Comparison of ENCODE assay signal across 8 cellular contexts in the genomic region with DNA sequence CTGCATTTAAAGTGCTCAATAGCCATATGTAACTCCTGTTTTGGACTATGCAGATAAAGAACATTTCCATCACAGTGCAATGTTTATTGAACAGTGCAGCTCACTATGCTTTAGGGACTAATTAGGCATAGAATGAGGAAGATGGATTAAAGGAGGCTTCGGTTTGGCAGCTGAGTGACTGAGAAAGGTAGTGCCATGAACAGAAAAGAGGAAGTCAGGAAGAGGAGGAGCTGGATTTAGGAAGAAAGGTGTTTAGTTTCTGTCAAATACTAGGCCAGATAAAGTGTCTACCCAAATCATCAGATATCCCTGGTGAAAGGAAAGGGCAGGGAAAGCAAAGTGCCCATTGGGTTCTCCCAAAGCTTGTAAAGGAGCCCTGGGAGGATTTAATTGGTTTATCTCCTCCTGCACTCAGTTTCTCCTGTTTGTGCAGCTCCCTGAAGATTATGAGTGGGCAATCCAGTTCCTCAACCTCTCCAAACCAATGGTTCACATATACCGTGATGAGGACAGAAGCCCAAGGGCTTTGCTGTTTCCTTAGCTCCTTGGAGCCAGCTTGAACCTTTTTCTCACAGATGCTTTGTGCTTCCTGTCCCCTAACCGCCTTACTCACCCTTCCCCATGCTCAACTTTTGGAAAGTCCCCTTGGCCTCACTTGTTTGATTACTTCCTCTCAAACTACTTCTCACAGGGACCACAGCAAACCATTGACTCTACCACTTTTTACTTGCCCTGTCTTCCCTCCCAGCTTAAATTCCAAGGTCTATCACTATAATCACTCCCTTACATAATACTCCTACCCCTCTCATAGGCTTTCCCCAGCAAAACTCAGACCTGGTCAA. TPM values are rescaled to one million over a fixed set of nuclear protein-coding genes. Genes with fewer than 3 reads are reported as not detected.
A peak's percentile ranks its signal among the peaks of the same experiment; 100 is the strongest.
DNase-seq lines count a peak whose midpoint lies in the region; ATAC-seq and TF ChIP-seq lines count a peak whose summit lies in the region.

No MANE protein-coding gene starts in this region.

- H3K36me3 ChIP-seq in esophagus (ENCODE audit: control insufficient read depth in 2 of 2, insufficient read depth in 2 of 2, low read length in 1 of 2) (no peaks in the 10 kb centered on the region), prostate gland (no peaks in the 10 kb centered on the region), brain microvascular endothelial cell (replicated peaks) (no peaks in the 10 kb centered on the region)

- intact Hi-C loops in prostate gland (cut with DNase I): no loop called here

- ATAC-seq in GM18511 (IDR thresholded peaks at IDR 0.05; ENCODE audit: unreplicated experiment) (peak; percentile 54), HG02763 (IDR thresholded peaks at IDR 0.05; ENCODE audit: unreplicated experiment) (peak; percentile 39)

- no peaks in the 10 kb centered on the region for H3K4me1 ChIP-seq in esophagus (ENCODE audit: control insufficient read depth in 2 of 2, insufficient read depth in 2 of 2, low read length in 1 of 2)
- H3K4me1 ChIP-seq in prostate gland (replicated peaks): no peaks in the 10 kb centered on the region

- peak; percentile 27 for DNase-seq in RPMI8226
- DNase-seq in DMS53 (lab: John Stamatoyannopoulos, UW): no peak
- no peak for DNase-seq in prostate gland (ENCODE audit: low spot score)
- DNase-seq in GM03348 (ENCODE audit: low spot score): no peak
- no peak for DNase-seq in brain microvascular endothelial cell

- H3K9me3 ChIP-seq in esophagus (ENCODE audit: control insufficient read depth in 2 of 2, insufficient read depth in 1 of 2, low read depth in 1 of 2, low read length in 1 of 2): no peaks in the 10 kb centered on the region
- no peaks in the 10 kb centered on the region for H3K9me3 ChIP-seq in prostate gland

- TF ChIP-seq POLR2A in prostate gland (IDR thresholded peaks at IDR 0.05): no peak

- H3K27ac ChIP-seq in esophagus (ENCODE audit: low read depth in 2 of 2, low read length in 1 of 2): peak overlapping the region; percentile 28 to 40
- no peak overlapping the region for H3K27ac ChIP-seq in prostate gland
- H3K27ac ChIP-seq in brain microvascular endothelial cell: no peak overlapping the region

- WGBS in esophagus, 2 donors: 44 to 45% methylated on average over 3 of the region's 3 CpGs
- WGBS in prostate gland: 76% methylated on average over 3 of the region's 3 CpGs

- TF ChIP-seq CTCF in prostate gland (IDR thresholded peaks at IDR 0.05) (no peak), brain microvascular endothelial cell (IDR thresholded peaks at IDR 0.05; ENCODE audit: low read depth, low read length, missing control alignments) (no peak)

- in situ Hi-C loops in brain microvascular endothelial cell (cut with HindIII; ENCODE audit: low pct_ligation_motif_present, low sequenced_read_pairs): no loop called here

- no peak overlapping the region for H3K4me3 ChIP-seq in esophagus (ENCODE audit: low read depth in 1 of 2, low read length in 2 of 2)
- H3K4me3 ChIP-seq in prostate gland: no peak overlapping the region
- H3K4me3 ChIP-seq in brain microvascular endothelial cell (ENCODE audit: low read depth, low read length): no peak overlapping the region

- H3K27me3 ChIP-seq in esophagus (ENCODE audit: control insufficient read depth in 1 of 2, insufficient read depth in 2 of 2, low read length in 2 of 2) (no peaks in the 10 kb centered on the region), prostate gland (replicated peaks; ENCODE audit: insufficient read depth) (no peaks in the 10 kb centered on the region), brain microvascular endothelial cell (replicated peaks) (no peaks in the 10 kb centered on the region)

RNA-seq across cellular contexts. Expression of gene RAP1A, which starts 3.5 kb away (rescaled TPM):
- polyA plus RNA-seq in esophagus: 10 to 100 TPM; 56.8 to 60.2 TPM
- 10 to 100 TPM; 31.4 to 39.1 TPM for total RNA-seq in prostate gland

Comparison
In these comparisons a context has a peak if more than half of its experiments do, and no peak if none do; other contexts are left out.
1. H3K27ac ChIP-seq: peak in esophagus (2 of 2); none in prostate gland (0 of 2) and brain microvascular endothelial cell (single experiment).